ENCODE assay signal across 1 cellular context in the genomic region with DNA sequence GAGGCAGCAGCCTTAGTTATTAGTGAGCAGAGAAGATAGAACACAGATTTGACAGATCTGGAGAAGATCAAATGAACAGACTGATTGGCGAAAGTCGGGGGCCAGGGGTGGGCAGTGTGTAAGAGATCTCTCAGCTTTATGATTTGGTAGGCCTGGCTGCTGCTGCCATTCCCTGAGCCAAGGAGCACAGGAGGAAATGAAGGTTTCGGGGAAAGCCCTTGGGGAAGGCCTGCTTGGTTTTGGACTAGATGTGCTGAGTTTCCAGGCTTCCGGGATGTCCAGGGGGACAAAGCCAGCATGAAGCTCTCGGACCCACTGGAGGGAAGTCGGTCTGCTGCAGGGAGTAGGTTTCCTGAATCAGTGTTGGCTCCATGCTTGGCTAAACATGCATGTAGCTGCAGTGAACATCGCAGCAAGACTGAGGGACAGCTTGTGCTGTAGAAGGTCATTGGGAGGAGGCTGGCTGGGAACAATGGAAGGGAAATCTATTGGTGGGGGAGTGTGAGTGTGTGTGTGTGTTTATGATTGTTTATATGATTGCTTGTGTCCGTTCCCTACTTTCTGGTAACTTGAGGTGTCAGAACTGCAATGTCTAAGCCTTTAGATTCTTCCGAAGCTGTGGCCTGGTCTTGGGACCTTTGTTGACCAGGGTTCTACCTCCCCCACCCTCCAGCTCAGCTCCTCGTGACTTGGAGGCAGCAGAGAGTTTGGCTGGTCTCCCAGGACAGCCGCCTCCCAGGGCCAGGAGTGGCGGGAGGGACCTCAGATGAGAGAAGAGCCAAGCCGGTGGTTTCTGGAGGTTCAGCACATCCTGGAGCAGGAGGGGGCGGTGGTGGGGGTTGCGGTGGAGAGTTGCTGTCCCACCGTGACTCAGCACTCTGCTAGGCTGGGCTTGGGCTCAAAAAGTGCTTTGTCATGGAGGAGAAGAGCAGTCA.
TF ChIP-seq lines count a peak whose summit lies in the region.

No MANE protein-coding gene starts in this region.

TF ChIP-seq in HEK293, 187 proteins besides CTCF, POLR2A, EP300 and RAD21 (continued from another document and continues in another):
- peak; percentile 38; the same call in 1 of the 2 replicates for TF ChIP-seq REST (tag by site-specific recombination; IDR thresholded peaks at IDR 0.05)
- TF ChIP-seq, protein P1, sequence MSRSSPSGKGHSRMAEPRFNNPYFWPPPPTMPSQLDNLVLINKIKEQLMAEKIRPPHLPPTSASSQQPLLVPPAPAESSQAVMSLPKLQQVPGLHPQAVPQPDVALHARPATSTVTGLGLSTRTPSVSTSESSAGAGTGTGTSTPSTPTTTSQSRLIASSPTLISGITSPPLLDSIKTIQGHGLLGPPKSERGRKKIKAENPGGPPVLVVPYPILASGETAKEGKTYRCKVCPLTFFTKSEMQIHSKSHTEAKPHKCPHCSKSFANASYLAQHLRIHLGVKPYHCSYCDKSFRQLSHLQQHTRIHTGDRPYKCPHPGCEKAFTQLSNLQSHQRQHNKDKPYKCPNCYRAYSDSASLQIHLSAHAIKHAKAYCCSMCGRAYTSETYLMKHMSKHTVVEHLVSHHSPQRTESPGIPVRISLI (tag by site-specific recombination; IDR thresholded peaks at IDR 0.05), result no peak
- TF ChIP-seq ZNF37A (tag by site-specific recombination; IDR thresholded peaks at IDR 0.05), result no peak
- TF ChIP-seq KLF9 (tag by site-specific recombination; IDR thresholded peaks at IDR 0.05; ENCODE audit: low read depth), result 0 out of 2 replicates have a peak, but pooled peaks have one; percentile 39
- TF ChIP-seq ZNF426 (tag by site-specific recombination; IDR thresholded peaks at IDR 0.05), result no peak
- TF ChIP-seq ZNF394 (tag by site-specific recombination; IDR thresholded peaks at IDR 0.05; ENCODE audit: borderline replicate concordance), result peak; percentile 69; the same call in 1 of the 2 replicates
- peak; percentile 69 for TF ChIP-seq EGR2 (tag by site-specific recombination; IDR thresholded peaks at IDR 0.05; ENCODE audit: low read depth)
- TF ChIP-seq ZNF2 (tag by site-specific recombination; IDR thresholded peaks at IDR 0.05), result 0 out of 2 replicates have a peak, but pooled peaks have one; percentile 42
- TF ChIP-seq ZNF548 (tag by site-specific recombination; IDR thresholded peaks at IDR 0.05), result no peak
- peak; percentile 55 for TF ChIP-seq ZBTB8A (tag by site-specific recombination; IDR thresholded peaks at IDR 0.05)
- 0 out of 2 replicates have a peak, but pooled peaks have one; percentile 22 for TF ChIP-seq ZNF645 (tag by site-specific recombination; IDR thresholded peaks at IDR 0.05)
- TF ChIP-seq ZEB2 (tag by site-specific recombination; IDR thresholded peaks at IDR 0.05), result peak; percentile 32; the same call in 1 of the 2 replicates
- no peak for TF ChIP-seq TCF7L2 (IDR thresholded peaks at IDR 0.05; ENCODE audit: borderline replicate concordance, low read depth, low read length)
- no peak for TF ChIP-seq YY1 (tag by site-specific recombination; IDR thresholded peaks at IDR 0.05)
- peak; percentile 19; the same call in 1 of the 2 replicates for TF ChIP-seq ZNF639 (tag by site-specific recombination; IDR thresholded peaks at IDR 0.05)
- peak; percentile 51; the same call in 1 of the 2 replicates for TF ChIP-seq ZNF24 (tag by site-specific recombination; IDR thresholded peaks at IDR 0.05)
- TF ChIP-seq ZNF529 (tag by site-specific recombination; IDR thresholded peaks at IDR 0.05; ENCODE audit: insufficient replicate concordance), result no peak
- TF ChIP-seq BCL6B (tag by site-specific recombination; IDR thresholded peaks at IDR 0.05), result no peak
- TF ChIP-seq ZNF214 (tag by site-specific recombination; IDR thresholded peaks at IDR 0.05; ENCODE audit: borderline replicate concordance), result no peak
- peak; percentile 48; the same call in 1 of the 2 replicates for TF ChIP-seq ZNF843 (tag by site-specific recombination; IDR thresholded peaks at IDR 0.05)
- TF ChIP-seq, protein P2, sequence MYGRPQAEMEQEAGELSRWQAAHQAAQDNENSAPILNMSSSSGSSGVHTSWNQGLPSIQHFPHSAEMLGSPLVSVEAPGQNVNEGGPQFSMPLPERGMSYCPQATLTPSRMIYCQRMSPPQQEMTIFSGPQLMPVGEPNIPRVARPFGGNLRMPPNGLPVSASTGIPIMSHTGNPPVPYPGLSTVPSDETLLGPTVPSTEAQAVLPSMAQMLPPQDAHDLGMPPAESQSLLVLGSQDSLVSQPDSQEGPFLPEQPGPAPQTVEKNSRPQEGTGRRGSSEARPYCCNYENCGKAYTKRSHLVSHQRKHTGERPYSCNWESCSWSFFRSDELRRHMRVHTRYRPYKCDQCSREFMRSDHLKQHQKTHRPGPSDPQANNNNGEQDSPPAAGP (tag by site-specific recombination; IDR thresholded peaks at IDR 0.05), result 0 out of 2 replicates have a peak, but pooled peaks have one; percentile 21
- TF ChIP-seq, protein P3, sequence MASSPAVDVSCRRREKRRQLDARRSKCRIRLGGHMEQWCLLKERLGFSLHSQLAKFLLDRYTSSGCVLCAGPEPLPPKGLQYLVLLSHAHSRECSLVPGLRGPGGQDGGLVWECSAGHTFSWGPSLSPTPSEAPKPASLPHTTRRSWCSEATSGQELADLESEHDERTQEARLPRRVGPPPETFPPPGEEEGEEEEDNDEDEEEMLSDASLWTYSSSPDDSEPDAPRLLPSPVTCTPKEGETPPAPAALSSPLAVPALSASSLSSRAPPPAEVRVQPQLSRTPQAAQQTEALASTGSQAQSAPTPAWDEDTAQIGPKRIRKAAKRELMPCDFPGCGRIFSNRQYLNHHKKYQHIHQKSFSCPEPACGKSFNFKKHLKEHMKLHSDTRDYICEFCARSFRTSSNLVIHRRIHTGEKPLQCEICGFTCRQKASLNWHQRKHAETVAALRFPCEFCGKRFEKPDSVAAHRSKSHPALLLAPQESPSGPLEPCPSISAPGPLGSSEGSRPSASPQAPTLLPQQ (tag by site-specific recombination; IDR thresholded peaks at IDR 0.05), result peak; percentile 44; the same call in 1 of the 2 replicates
- peak; percentile 13; the same call in 1 of the 2 replicates for TF ChIP-seq ZBTB17 (tag by site-specific recombination; IDR thresholded peaks at IDR 0.05)
- TF ChIP-seq, protein P4, sequence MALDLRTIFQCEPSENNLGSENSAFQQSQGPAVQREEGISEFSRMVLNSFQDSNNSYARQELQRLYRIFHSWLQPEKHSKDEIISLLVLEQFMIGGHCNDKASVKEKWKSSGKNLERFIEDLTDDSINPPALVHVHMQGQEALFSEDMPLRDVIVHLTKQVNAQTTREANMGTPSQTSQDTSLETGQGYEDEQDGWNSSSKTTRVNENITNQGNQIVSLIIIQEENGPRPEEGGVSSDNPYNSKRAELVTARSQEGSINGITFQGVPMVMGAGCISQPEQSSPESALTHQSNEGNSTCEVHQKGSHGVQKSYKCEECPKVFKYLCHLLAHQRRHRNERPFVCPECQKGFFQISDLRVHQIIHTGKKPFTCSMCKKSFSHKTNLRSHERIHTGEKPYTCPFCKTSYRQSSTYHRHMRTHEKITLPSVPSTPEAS (tag by site-specific recombination; IDR thresholded peaks at IDR 0.05), result peak; percentile 47; the same call in 1 of the 2 replicates
- peak; percentile 80 for TF ChIP-seq PATZ1 (tag by site-specific recombination; IDR thresholded peaks at IDR 0.05)
- peak; percentile 93 for TF ChIP-seq GLIS1 (tag by site-specific recombination; IDR thresholded peaks at IDR 0.05)
- TF ChIP-seq HOXA7 (CRISPR knock-in tag; IDR thresholded peaks at IDR 0.05; ENCODE audit: borderline replicate concordance), result no peak
- TF ChIP-seq HIC1 (tag by site-specific recombination; IDR thresholded peaks at IDR 0.05), result peak; percentile 47; the same call in 1 of the 2 replicates
- no peak for TF ChIP-seq ZNF416 (tag by site-specific recombination; IDR thresholded peaks at IDR 0.05)
- peak; percentile 68 for TF ChIP-seq ZNF600 (tag by site-specific recombination; IDR thresholded peaks at IDR 0.05)
- TF ChIP-seq SP2 (tag by site-specific recombination; IDR thresholded peaks at IDR 0.05), result peak; percentile 31; the same call in 1 of the 2 replicates
- TF ChIP-seq ZNF169 (tag by site-specific recombination; IDR thresholded peaks at IDR 0.05), result no peak
- TF ChIP-seq MZF1 (tag by site-specific recombination; IDR thresholded peaks at IDR 0.05; ENCODE audit: borderline replicate concordance), result no peak
- TF ChIP-seq ZNF324 (tag by site-specific recombination; IDR thresholded peaks at IDR 0.05), result peak; percentile 34
- TF ChIP-seq ZNF76 (tag by site-specific recombination; IDR thresholded peaks at IDR 0.05; ENCODE audit: borderline replicate concordance, low read depth), result 0 out of 2 replicates have a peak, but pooled peaks have one; percentile 27
- TF ChIP-seq ZFP3 (tag by site-specific recombination; IDR thresholded peaks at IDR 0.05; ENCODE audit: low read depth), result no peak
- TF ChIP-seq ZNF155 (tag by site-specific recombination; IDR thresholded peaks at IDR 0.05), result no peak
- peak; percentile 66; the same call in 1 of the 2 replicates for TF ChIP-seq ZNF660 (tag by site-specific recombination; IDR thresholded peaks at IDR 0.05)
